In the genomic region with DNA sequence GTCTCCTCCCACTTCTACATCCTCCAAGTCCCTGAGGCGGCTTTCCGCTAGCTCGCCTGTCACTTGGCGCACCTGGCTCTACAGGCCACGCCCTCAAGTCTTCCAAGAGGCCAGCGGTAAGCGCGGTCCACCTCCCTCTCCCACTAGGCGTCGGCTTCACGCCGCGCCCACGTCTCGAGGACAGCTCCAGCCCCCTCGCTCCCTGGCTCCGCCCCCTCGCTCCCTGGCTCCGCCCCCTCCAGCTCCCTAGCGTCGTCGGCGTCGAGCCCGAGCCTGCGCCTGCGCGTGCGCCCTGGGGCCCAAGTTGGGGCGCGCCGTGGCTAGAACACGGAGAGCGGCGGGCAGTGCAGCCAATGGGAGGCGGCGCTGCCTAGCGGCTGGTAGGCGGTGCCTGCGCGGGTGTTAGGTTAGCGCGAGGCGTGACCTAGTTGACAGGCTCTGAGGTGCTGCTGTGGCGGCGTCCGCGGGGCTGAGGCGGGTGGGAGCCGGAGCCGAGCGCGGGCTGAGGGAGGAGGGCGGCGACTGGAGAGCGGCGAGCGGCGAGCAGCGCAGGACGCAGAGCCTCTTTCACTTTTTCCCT, we compare ENCODE assay signal across 1 cellular context.
TF ChIP-seq lines count a peak whose summit lies in the region.

A gene (plus strand): TSS at position 431 of the 580 bp plus-strand sequence.

TF ChIP-seq in HepG2, 621 proteins besides CTCF, POLR2A, EP300 and RAD21 (continued from another document and continues in another):
- TF ChIP-seq, protein P1, sequence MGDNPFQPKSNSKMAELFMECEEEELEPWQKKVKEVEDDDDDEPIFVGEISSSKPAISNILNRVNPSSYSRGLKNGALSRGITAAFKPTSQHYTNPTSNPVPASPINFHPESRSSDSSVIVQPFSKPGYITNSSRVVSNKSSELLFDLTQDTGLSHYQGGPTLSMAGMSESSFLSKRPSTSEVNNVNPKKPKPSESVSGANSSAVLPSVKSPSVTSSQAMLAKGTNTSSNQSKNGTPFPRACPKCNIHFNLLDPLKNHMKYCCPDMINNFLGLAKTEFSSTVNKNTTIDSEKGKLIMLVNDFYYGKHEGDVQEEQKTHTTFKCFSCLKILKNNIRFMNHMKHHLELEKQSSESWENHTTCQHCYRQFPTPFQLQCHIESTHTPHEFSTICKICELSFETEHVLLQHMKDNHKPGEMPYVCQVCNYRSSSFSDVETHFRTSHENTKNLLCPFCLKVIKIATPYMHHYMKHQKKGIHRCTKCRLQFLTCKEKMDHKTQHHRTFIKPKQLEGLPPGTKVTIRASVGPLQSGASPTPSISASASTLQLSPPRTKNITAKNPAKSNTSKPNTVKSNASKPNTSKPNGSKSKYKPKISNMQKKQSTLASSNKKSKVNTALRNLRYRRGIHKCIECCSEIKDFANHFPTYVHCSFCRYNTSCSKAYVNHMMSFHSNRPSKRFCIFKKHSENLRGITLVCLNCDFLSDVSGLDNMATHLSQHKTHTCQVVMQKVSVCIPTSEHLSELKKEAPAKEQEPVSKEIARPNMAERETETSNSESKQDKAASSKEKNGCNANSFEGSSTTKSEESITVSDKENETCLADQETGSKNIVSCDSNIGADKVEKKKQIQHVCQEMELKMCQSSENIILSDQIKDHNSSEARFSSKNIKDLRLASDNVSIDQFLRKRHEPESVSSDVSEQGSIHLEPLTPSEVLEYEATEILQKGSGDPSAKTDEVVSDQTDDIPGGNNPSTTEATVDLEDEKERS (CRISPR knock-in tag; IDR thresholded peaks at IDR 0.05), result 0 out of 2 replicates have a peak, but pooled peaks have one; percentile 48
- TF ChIP-seq HOXA3 (CRISPR knock-in tag; IDR thresholded peaks at IDR 0.05) (peak; percentile 52), ZFP62 (CRISPR knock-in tag; IDR thresholded peaks at IDR 0.05) (no peak), ZNF660 (CRISPR knock-in tag; IDR thresholded peaks at IDR 0.05; ENCODE audit: borderline replicate concordance, low read depth) (0 out of 2 replicates have a peak, but pooled peaks have one; percentile 70), SP1 (IDR thresholded peaks at IDR 0.05) (no peak), SP1 (CRISPR knock-in tag; IDR thresholded peaks at IDR 0.05) (peak; percentile 71; the same call in 1 of the 2 replicates), HDAC1 (CRISPR knock-in tag; IDR thresholded peaks at IDR 0.05) (no peak), ZNF891 (CRISPR knock-in tag; IDR thresholded peaks at IDR 0.05) (0 out of 2 replicates have a peak, but pooled peaks have one; percentile 31), ATF7-NPFF (CRISPR knock-in tag; IDR thresholded peaks at IDR 0.05; ENCODE audit: low read depth) (peak; percentile 14; the same call in 1 of the 2 replicates), PHF8 (CRISPR knock-in tag; IDR thresholded peaks at IDR 0.05) (peak; percentile 8; the same call in 1 of the 2 replicates), ZBTB7B (CRISPR knock-in tag; IDR thresholded peaks at IDR 0.05) (no peak), ZNF446 (CRISPR knock-in tag; IDR thresholded peaks at IDR 0.05) (peak; percentile 72; the same call in 1 of the 2 replicates), KAT7 (CRISPR knock-in tag; IDR thresholded peaks at IDR 0.05; ENCODE audit: borderline replicate concordance) (peak; percentile 11; the same call in 1 of the 2 replicates), ZNF543 (CRISPR knock-in tag; IDR thresholded peaks at IDR 0.05) (peak; percentile 65; the same call in 1 of the 2 replicates), ARNT2 (CRISPR knock-in tag; IDR thresholded peaks at IDR 0.05; ENCODE audit: low read depth) (no peak), ZNF558 (CRISPR knock-in tag; IDR thresholded peaks at IDR 0.05; ENCODE audit: borderline replicate concordance) (0 out of 2 replicates have a peak, but pooled peaks have one; percentile 43), ZNF570 (CRISPR knock-in tag; IDR thresholded peaks at IDR 0.05; ENCODE audit: borderline replicate concordance) (no peak), ZNF547 (CRISPR knock-in tag; IDR thresholded peaks at IDR 0.05) (0 out of 2 replicates have a peak, but pooled peaks have one; percentile 49), HCFC1 (IDR thresholded peaks at IDR 0.05; ENCODE audit: low read depth, low read length) (no peak), PCBP1 (IDR thresholded peaks at IDR 0.05; ENCODE audit: borderline replicate concordance, low read depth, low read length) (0 out of 2 replicates have a peak, but pooled peaks have one; percentile 1), CAMTA2 (CRISPR knock-in tag; IDR thresholded peaks at IDR 0.05; ENCODE audit: borderline replicate concordance) (0 out of 2 replicates have a peak, but pooled peaks have one; percentile 37), PITX1 (CRISPR knock-in tag; IDR thresholded peaks at IDR 0.05) (0 out of 2 replicates have a peak, but pooled peaks have one; percentile 28)
- TF ChIP-seq, protein P2, sequence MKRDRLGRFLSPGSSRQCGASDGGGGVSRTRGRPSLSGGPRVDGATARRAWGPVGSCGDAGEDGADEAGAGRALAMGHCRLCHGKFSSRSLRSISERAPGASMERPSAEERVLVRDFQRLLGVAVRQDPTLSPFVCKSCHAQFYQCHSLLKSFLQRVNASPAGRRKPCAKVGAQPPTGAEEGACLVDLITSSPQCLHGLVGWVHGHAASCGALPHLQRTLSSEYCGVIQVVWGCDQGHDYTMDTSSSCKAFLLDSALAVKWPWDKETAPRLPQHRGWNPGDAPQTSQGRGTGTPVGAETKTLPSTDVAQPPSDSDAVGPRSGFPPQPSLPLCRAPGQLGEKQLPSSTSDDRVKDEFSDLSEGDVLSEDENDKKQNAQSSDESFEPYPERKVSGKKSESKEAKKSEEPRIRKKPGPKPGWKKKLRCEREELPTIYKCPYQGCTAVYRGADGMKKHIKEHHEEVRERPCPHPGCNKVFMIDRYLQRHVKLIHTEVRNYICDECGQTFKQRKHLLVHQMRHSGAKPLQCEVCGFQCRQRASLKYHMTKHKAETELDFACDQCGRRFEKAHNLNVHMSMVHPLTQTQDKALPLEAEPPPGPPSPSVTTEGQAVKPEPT (CRISPR knock-in tag; IDR thresholded peaks at IDR 0.05; ENCODE audit: low read depth), result 0 out of 2 replicates have a peak, but pooled peaks have one; percentile 12
- TF ChIP-seq, protein P3, sequence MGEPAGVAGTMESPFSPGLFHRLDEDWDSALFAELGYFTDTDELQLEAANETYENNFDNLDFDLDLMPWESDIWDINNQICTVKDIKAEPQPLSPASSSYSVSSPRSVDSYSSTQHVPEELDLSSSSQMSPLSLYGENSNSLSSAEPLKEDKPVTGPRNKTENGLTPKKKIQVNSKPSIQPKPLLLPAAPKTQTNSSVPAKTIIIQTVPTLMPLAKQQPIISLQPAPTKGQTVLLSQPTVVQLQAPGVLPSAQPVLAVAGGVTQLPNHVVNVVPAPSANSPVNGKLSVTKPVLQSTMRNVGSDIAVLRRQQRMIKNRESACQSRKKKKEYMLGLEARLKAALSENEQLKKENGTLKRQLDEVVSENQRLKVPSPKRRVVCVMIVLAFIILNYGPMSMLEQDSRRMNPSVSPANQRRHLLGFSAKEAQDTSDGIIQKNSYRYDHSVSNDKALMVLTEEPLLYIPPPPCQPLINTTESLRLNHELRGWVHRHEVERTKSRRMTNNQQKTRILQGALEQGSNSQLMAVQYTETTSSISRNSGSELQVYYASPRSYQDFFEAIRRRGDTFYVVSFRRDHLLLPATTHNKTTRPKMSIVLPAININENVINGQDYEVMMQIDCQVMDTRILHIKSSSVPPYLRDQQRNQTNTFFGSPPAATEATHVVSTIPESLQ (CRISPR knock-in tag; conservative IDR thresholded peaks at IDR 0.05), result no peak
- TF ChIP-seq, protein P4, sequence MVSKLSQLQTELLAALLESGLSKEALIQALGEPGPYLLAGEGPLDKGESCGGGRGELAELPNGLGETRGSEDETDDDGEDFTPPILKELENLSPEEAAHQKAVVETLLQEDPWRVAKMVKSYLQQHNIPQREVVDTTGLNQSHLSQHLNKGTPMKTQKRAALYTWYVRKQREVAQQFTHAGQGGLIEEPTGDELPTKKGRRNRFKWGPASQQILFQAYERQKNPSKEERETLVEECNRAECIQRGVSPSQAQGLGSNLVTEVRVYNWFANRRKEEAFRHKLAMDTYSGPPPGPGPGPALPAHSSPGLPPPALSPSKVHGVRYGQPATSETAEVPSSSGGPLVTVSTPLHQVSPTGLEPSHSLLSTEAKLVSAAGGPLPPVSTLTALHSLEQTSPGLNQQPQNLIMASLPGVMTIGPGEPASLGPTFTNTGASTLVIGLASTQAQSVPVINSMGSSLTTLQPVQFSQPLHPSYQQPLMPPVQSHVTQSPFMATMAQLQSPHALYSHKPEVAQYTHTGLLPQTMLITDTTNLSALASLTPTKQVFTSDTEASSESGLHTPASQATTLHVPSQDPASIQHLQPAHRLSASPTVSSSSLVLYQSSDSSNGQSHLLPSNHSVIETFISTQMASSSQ (IDR thresholded peaks at IDR 0.05; ENCODE audit: low read depth), result no peak
- TF ChIP-seq, protein P4 (CRISPR knock-in tag; IDR thresholded peaks at IDR 0.05; ENCODE audit: borderline replicate concordance), result no peak
- TF ChIP-seq, protein P5, sequence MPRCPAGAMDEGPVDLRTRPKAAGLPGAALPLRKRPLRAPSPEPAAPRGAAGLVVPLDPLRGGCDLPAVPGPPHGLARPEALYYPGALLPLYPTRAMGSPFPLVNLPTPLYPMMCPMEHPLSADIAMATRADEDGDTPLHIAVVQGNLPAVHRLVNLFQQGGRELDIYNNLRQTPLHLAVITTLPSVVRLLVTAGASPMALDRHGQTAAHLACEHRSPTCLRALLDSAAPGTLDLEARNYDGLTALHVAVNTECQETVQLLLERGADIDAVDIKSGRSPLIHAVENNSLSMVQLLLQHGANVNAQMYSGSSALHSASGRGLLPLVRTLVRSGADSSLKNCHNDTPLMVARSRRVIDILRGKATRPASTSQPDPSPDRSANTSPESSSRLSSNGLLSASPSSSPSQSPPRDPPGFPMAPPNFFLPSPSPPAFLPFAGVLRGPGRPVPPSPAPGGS (CRISPR knock-in tag; IDR thresholded peaks at IDR 0.05), result peak; percentile 45; the same call in 1 of the 2 replicates
- TF ChIP-seq, protein P6, sequence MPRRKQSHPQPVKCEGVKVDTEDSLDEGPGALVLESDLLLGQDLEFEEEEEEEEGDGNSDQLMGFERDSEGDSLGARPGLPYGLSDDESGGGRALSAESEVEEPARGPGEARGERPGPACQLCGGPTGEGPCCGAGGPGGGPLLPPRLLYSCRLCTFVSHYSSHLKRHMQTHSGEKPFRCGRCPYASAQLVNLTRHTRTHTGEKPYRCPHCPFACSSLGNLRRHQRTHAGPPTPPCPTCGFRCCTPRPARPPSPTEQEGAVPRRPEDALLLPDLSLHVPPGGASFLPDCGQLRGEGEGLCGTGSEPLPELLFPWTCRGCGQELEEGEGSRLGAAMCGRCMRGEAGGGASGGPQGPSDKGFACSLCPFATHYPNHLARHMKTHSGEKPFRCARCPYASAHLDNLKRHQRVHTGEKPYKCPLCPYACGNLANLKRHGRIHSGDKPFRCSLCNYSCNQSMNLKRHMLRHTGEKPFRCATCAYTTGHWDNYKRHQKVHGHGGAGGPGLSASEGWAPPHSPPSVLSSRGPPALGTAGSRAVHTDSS (CRISPR knock-in tag; conservative IDR thresholded peaks at IDR 0.05), result no peak
- TF ChIP-seq, protein P7, sequence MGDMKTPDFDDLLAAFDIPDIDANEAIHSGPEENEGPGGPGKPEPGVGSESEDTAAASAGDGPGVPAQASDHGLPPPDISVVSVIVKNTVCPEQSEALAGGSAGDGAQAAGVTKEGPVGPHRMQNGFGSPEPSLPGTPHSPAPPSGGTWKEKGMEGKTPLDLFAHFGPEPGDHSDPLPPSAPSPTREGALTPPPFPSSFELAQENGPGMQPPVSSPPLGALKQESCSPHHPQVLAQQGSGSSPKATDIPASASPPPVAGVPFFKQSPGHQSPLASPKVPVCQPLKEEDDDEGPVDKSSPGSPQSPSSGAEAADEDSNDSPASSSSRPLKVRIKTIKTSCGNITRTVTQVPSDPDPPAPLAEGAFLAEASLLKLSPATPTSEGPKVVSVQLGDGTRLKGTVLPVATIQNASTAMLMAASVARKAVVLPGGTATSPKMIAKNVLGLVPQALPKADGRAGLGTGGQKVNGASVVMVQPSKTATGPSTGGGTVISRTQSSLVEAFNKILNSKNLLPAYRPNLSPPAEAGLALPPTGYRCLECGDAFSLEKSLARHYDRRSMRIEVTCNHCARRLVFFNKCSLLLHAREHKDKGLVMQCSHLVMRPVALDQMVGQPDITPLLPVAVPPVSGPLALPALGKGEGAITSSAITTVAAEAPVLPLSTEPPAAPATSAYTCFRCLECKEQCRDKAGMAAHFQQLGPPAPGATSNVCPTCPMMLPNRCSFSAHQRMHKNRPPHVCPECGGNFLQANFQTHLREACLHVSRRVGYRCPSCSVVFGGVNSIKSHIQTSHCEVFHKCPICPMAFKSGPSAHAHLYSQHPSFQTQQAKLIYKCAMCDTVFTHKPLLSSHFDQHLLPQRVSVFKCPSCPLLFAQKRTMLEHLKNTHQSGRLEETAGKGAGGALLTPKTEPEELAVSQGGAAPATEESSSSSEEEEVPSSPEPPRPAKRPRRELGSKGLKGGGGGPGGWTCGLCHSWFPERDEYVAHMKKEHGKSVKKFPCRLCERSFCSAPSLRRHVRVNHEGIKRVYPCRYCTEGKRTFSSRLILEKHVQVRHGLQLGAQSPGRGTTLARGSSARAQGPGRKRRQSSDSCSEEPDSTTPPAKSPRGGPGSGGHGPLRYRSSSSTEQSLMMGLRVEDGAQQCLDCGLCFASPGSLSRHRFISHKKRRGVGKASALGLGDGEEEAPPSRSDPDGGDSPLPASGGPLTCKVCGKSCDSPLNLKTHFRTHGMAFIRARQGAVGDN (CRISPR knock-in tag; IDR thresholded peaks at IDR 0.05), result peak; percentile 71
